Comparison of ENCODE assay signal across 8 cellular contexts in genomic region chr9:35675732-35676392, GRCh38. TPM values are rescaled to one million over a fixed set of nuclear protein-coding genes. Genes with fewer than 3 reads are reported as not detected.
DNase-seq lines count a peak whose midpoint lies in the region; TF ChIP-seq lines count a peak whose summit lies in the region.

No MANE protein-coding gene starts in this region.

- H2AFZ ChIP-seq in fibroblast of lung (ENCODE audit: low read length) (peak overlapping the region; percentile 71), neuronal stem cell (ENCODE audit: low read length) (peak overlapping the region; percentile 29)

- H3K27ac Mint-ChIP-seq in CD8-positive, alpha-beta memory T cell, result peak overlapping the region in 1 of 8 donors; percentile 80

- peaks cover 11 to 13% of the 10 kb centered on the region in 2 donors for H3K27me3 Mint-ChIP-seq in CD8-positive, alpha-beta memory T cell

- H4K8ac ChIP-seq in neuronal stem cell (ENCODE audit: low read depth, low read length), result peak overlapping the region; percentile 87

- H3K14ac ChIP-seq in neuronal stem cell (ENCODE audit: low read length), result peak overlapping the region; percentile 90

- no peaks in the 10 kb centered on the region for H3K4me1 ChIP-seq in CD8-positive, alpha-beta memory T cell (ENCODE audit: insufficient read depth, low read length)
- peaks cover 11% of the 10 kb centered on the region for H3K4me1 ChIP-seq in fibroblast of lung (ENCODE audit: control insufficient read depth, extremely low read depth, insufficient read depth, low read length)
- peaks cover 0 to 15% of the 10 kb centered on the region in 2 donors for H3K4me1 ChIP-seq in neuronal stem cell (ENCODE audit: control insufficient read depth in 2 of 2, insufficient read depth in 1 of 2, low read depth in 1 of 2, low read length in 2 of 2)

- H3K4me3 ChIP-seq in CD8-positive, alpha-beta memory T cell (ENCODE audit: low read length), result no peak overlapping the region
- peak overlapping the region; percentile 18 to 48 (median 26) for H3K4me3 ChIP-seq in fibroblast of lung (replicated peaks in 1 of 4; ENCODE audit: control extremely low read depth in 1 of 4, insufficient read depth in 1 of 4, low read depth in 3 of 4, low read length in 4 of 4)
- H3K4me3 ChIP-seq in neuronal stem cell (ENCODE audit: low read length in 2 of 2), result peak overlapping the region in 1 of 2 donors; percentile 78

- WGBS in neuronal stem cell (ENCODE audit: extremely low coverage in 2 of 2, insufficient read length in 2 of 2, insufficient replicate concordance in 1 of 2), 2 donors, result no CpG with 5 or more reads among the region's 51 CpGs

- H3K36me3 ChIP-seq in CD8-positive, alpha-beta memory T cell (ENCODE audit: insufficient read depth, low read length), result no peaks in the 10 kb centered on the region
- H3K36me3 ChIP-seq in fibroblast of lung (ENCODE audit: control insufficient read depth, insufficient read depth, low read length) (no peaks in the 10 kb centered on the region), neuronal stem cell (replicated peaks in 1 of 2; ENCODE audit: control insufficient read depth in 2 of 2, insufficient read depth in 2 of 2, low read length in 2 of 2) (no peaks in the 10 kb centered on the region)

- no peak overlapping the region for H3K9ac ChIP-seq in fibroblast of lung (ENCODE audit: insufficient read depth, low read length)
- peak overlapping the region; percentile 85 for H3K9ac ChIP-seq in neuronal stem cell (ENCODE audit: low read depth, low read length, poor library complexity)

- H3K27me3 ChIP-seq in CD8-positive, alpha-beta memory T cell (ENCODE audit: insufficient read depth, low read length, poor library complexity, severe bottlenecking), result no peaks in the 10 kb centered on the region
- H3K27me3 ChIP-seq in fibroblast of lung (ENCODE audit: control insufficient read depth, insufficient read depth, low read length), result no peaks in the 10 kb centered on the region
- H3K27me3 ChIP-seq in neuronal stem cell (ENCODE audit: control insufficient read depth in 3 of 3, insufficient read depth in 3 of 3, low read depth in 1 of 3, low read length in 3 of 3), result peaks cover 0 to 34% (median 0%) of the 10 kb centered on the region in 3 experiments

- peak overlapping the region; percentile 79 for H2BK5ac ChIP-seq in neuronal stem cell (ENCODE audit: low read length)

- peak overlapping the region; percentile 73 for H2BK120ac ChIP-seq in neuronal stem cell (ENCODE audit: low read depth, low read length)

- peak overlapping the region; percentile 59 for H3K23ac ChIP-seq in neuronal stem cell (ENCODE audit: low read depth, low read length, poor library complexity)

- H3K4me3 Mint-ChIP-seq in CD8-positive, alpha-beta memory T cell, result peak overlapping the region in 6 of 7 donors; percentile 71 to 87 (median 79)

- H3K4me1 Mint-ChIP-seq in CD8-positive, alpha-beta memory T cell, result peaks cover 11 to 20% (median 20%) of the 10 kb centered on the region in 3 donors

- H3K79me2 ChIP-seq in fibroblast of lung (ENCODE audit: control insufficient read depth, insufficient read depth, low read length), result no peaks in the 10 kb centered on the region

- peak overlapping the region; percentile 91 for H2BK15ac ChIP-seq in neuronal stem cell (ENCODE audit: low read length)

- H3K79me1 ChIP-seq in neuronal stem cell (ENCODE audit: low read depth, low read length), result no peaks in the 10 kb centered on the region

- no peak overlapping the region for H3K27ac ChIP-seq in CD8-positive, alpha-beta memory T cell (ENCODE audit: low read depth, low read length)
- H3K27ac ChIP-seq in fibroblast of lung (ENCODE audit: insufficient read depth, low read length) (no peak overlapping the region), neuronal stem cell (replicated peaks; ENCODE audit: low read length) (no peak overlapping the region)

- H2AK5ac ChIP-seq in neuronal stem cell (ENCODE audit: low read depth, low read length), result no peak overlapping the region

- CTCF ChIA-PET in CD8-positive, alpha-beta memory T cell (lab: Charles Lee), result interaction anchor here (1.3 to 4.3 kb wide), 4 partner anchors 11 to 29 kb away, joined by 5 to 20 read pairs (median 10); partner anchors contain the start of genes ARHGEF39, CCDC107 and RMRP

- H3K4ac ChIP-seq in neuronal stem cell (ENCODE audit: low read length), result peak overlapping the region; percentile 47

- no peak overlapping the region for H4K91ac ChIP-seq in neuronal stem cell (ENCODE audit: low read depth, low read length, poor library complexity)

- H3K9me3 Mint-ChIP-seq in CD8-positive, alpha-beta memory T cell, result no peaks in the 10 kb centered on the region

- H4K20me1 ChIP-seq in fibroblast of lung (ENCODE audit: control insufficient read depth, extremely low read depth, insufficient read depth, low read length), result no peaks in the 10 kb centered on the region

- no peaks in the 10 kb centered on the region for H3K9me3 ChIP-seq in CD8-positive, alpha-beta memory T cell (ENCODE audit: low read length)
- H3K9me3 ChIP-seq in fibroblast of lung (ENCODE audit: control insufficient read depth, insufficient read depth, low read depth, low read length) (no peaks in the 10 kb centered on the region), neuronal stem cell (replicated peaks in 1 of 2; ENCODE audit: control insufficient read depth in 2 of 2, insufficient read depth in 1 of 2, low read depth in 1 of 2, low read length in 2 of 2) (no peaks in the 10 kb centered on the region)

- H3K4me2 ChIP-seq in fibroblast of lung (ENCODE audit: extremely low read depth, insufficient read depth, low read length) (peak overlapping the region; percentile 70), neuronal stem cell (ENCODE audit: insufficient read depth, low read length, poor library complexity, severe bottlenecking) (peak overlapping the region; percentile 91)

- H3K36me3 Mint-ChIP-seq in CD8-positive, alpha-beta memory T cell, result no peaks in the 10 kb centered on the region

- no peak for TF ChIP-seq CTCF in fibroblast of lung (conservative IDR thresholded peaks at IDR 0.05 in 1 of 2, IDR thresholded peaks at IDR 0.05 in 1 of 2; ENCODE audit: low read depth in 1 of 2, low read length in 2 of 2)

- DNase-seq in CD8-positive, alpha-beta memory T cell, result peak in 4 of 5 donors; percentile 25 to 69 (median 33)
- DNase-seq in T-helper 9 cell (peak; percentile 27), fibroblast of lung (ENCODE audit: low read depth in 2 of 2) (no peak), neuronal stem cell (ENCODE audit: low spot score) (peak; percentile 87), NOMO-1 treated with DMSO at 0.1 percent for 48 hours (lab: John Stamatoyannopoulos, UW; ENCODE audit: unreplicated experiment) (no peak), DMS79 treated with DMSO at 0.1 percent for 48 hours (lab: John Stamatoyannopoulos, UW) (no peak), midbrain (lab: John Stamatoyannopoulos, UW) (no peak), cerebellar cortex (ENCODE audit: low spot score) (no peak)

- H2BK12ac ChIP-seq in neuronal stem cell (ENCODE audit: low read length), result peak overlapping the region; percentile 65

- POLR2A ChIA-PET in CD8-positive, alpha-beta memory T cell (lab: Charles Lee), result interaction anchor here (0.9 kb wide), 1 partner anchor 18 kb away, joined by 3 read pairs; the partner anchor contains the start of genes CCDC107 and RMRP

- peak overlapping the region; percentile 99 for H3K18ac ChIP-seq in neuronal stem cell (ENCODE audit: low read length)

RNA-seq across cellular contexts. Expression of gene CA9, which starts 2.1 kb away (rescaled TPM):
- total RNA-seq in CD8-positive, alpha-beta memory T cell, result under 1 TPM in 1 of 2 experiments, not detected in 1; 0.75 TPM
- polyA plus RNA-seq in CD8-positive, alpha-beta memory T cell, result not detected
- 0.17 and 0.26 TPM in 2 replicates for total RNA-seq in fibroblast of lung
- polyA plus RNA-seq in fibroblast of lung, result 0.59 TPM in 1 of 2 replicates, not detected in the other
- polyA plus RNA-seq in fibroblast of lung (2012), result 0.84 TPM in 2 replicates
- polyA minus RNA-seq in fibroblast of lung (ENCODE audit: low replicate concordance), result not detected in 2 replicates
- 1.1 TPM for polyA plus RNA-seq in neuronal stem cell (2013, experiment 1 of 2)
- 1.7 TPM for polyA plus RNA-seq in neuronal stem cell (2013, experiment 2 of 2)

RNA-seq across cellular contexts. Expression of gene ARHGEF39, which starts 10.9 kb away (rescaled TPM):
- total RNA-seq in CD8-positive, alpha-beta memory T cell, result 10 to 100 TPM in 1 of 2 experiments, 1 to 10 TPM in 1; 7.7 to 10.7 TPM
- polyA plus RNA-seq in CD8-positive, alpha-beta memory T cell, result 1.2 TPM
- total RNA-seq in fibroblast of lung, result under 0.01 and 0.66 TPM in 2 replicates
- polyA plus RNA-seq in fibroblast of lung, result 0.77 and 3.9 TPM in 2 replicates
- polyA plus RNA-seq in fibroblast of lung (2012), result 0.63 and 2.3 TPM in 2 replicates
- 2.2 and 4.4 TPM in 2 replicates for polyA minus RNA-seq in fibroblast of lung (ENCODE audit: low replicate concordance)
- 22.9 TPM for polyA plus RNA-seq in neuronal stem cell (2013, experiment 1 of 2)
- 23.5 TPM for polyA plus RNA-seq in neuronal stem cell (2013, experiment 2 of 2)

RNA-seq across cellular contexts. Expression of gene TPM2, which starts 13.9 kb away (rescaled TPM):
- 1 to 10 TPM; 6.6 to 7.3 TPM for total RNA-seq in CD8-positive, alpha-beta memory T cell
- polyA plus RNA-seq in CD8-positive, alpha-beta memory T cell, result 0.22 TPM
- 696 and 1,003 TPM in 2 replicates for total RNA-seq in fibroblast of lung
- polyA plus RNA-seq in fibroblast of lung, result 1,280 and 1,927 TPM in 2 replicates
- polyA plus RNA-seq in fibroblast of lung (2012), result 2,024 and 3,299 TPM in 2 replicates
- polyA minus RNA-seq in fibroblast of lung (ENCODE audit: low replicate concordance), result 204 and 281 TPM in 2 replicates
- polyA plus RNA-seq in neuronal stem cell (2013, experiment 1 of 2), result 345 TPM
- polyA plus RNA-seq in neuronal stem cell (2013, experiment 2 of 2), result 336 TPM

RNA-seq across cellular contexts. Expression of gene CCDC107, which starts 17.8 kb away (rescaled TPM):
- total RNA-seq in CD8-positive, alpha-beta memory T cell, result 10 to 100 TPM; 18.5 to 20.0 TPM
- 105 TPM for polyA plus RNA-seq in CD8-positive, alpha-beta memory T cell
- total RNA-seq in fibroblast of lung, result 15.4 and 20.6 TPM in 2 replicates
- 20.2 and 24.9 TPM in 2 replicates for polyA plus RNA-seq in fibroblast of lung
- 34.3 and 34.9 TPM in 2 replicates for polyA plus RNA-seq in fibroblast of lung (2012)
- polyA minus RNA-seq in fibroblast of lung (ENCODE audit: low replicate concordance), result 1.3 and 17.5 TPM in 2 replicates
- 15.3 TPM for polyA plus RNA-seq in neuronal stem cell (2013, experiment 1 of 2)
- 15.5 TPM for polyA plus RNA-seq in neuronal stem cell (2013, experiment 2 of 2)

RNA-seq across cellular contexts. Expression of gene RMRP, which starts 18.0 kb away (rescaled TPM):
- over 10,000 TPM in 1 of 2 experiments, 1,000 to 10,000 TPM in 1; 7,718 to 11,549 TPM for total RNA-seq in CD8-positive, alpha-beta memory T cell
- not detected for polyA plus RNA-seq in CD8-positive, alpha-beta memory T cell
- 67,954 and 162,287 TPM in 2 replicates for total RNA-seq in fibroblast of lung
- 75.4 and 110 TPM in 2 replicates for polyA plus RNA-seq in fibroblast of lung
- polyA plus RNA-seq in fibroblast of lung (2012), result 16.4 and 31.6 TPM in 2 replicates
- polyA minus RNA-seq in fibroblast of lung (ENCODE audit: low replicate concordance), result 7,676 and 19,551 TPM in 2 replicates
- not detected for polyA plus RNA-seq in neuronal stem cell (2013, experiment 1 of 2)
- 4.7 TPM for polyA plus RNA-seq in neuronal stem cell (2013, experiment 2 of 2)

Comparison
In these comparisons a context has a peak if more than half of its experiments do, and no peak if none do; other contexts are left out.
1. DNase-seq: peak in CD8-positive, alpha-beta memory T cell (4 of 5), T-helper 9 cell (single experiment) and neuronal stem cell (single experiment); none in fibroblast of lung (0 of 2), NOMO-1 treated with DMSO at 0.1 percent for 48 hours (single experiment), DMS79 treated with DMSO at 0.1 percent for 48 hours (single experiment), midbrain (single experiment) and cerebellar cortex (single experiment).
2. RNA of gene TPM2, which starts 13.9 kb away (total RNA-seq): 696 to 1,003 TPM in fibroblast of lung; 6.6 to 7.3 TPM in CD8-positive, alpha-beta memory T cell; every median in the first group is over 10 times any median in the second.